9 cellular contexts compared by ENCODE assay signal in genomic region chr1:36420409-36420808, GRCh38. TPM values are rescaled to one million over a fixed set of nuclear protein-coding genes. Genes with fewer than 3 reads are reported as not detected.
DNase-seq lines count a peak whose midpoint lies in the region; ATAC-seq and TF ChIP-seq lines count a peak whose summit lies in the region.
"Had no signal": no experiment of that assay in that cellular context is flagged by ENCODE, and none has a peak within 500 bp of the region (broad histone marks: within the 10 kb centered on the region; RNA-seq: fewer than 3 reads in every experiment).

No MANE protein-coding gene starts in this region.

- intact Hi-C loops in natural killer cell (cut with micrococcal nuclease) (loop anchor here (1.0 to 2.0 kb wide), 2 partner anchors 78 to 322 kb away; no protein-coding TSS in a partner anchor), aorta (cut with DNase I) (loop anchor here (2.0 to 10.0 kb wide), 2 partner anchors 78 to 326 kb away; no protein-coding TSS in a partner anchor)

- no peaks in the 10 kb centered on the region for H3K36me3 Mint-ChIP-seq in natural killer cell treated with Interleukin-12 subunit alpha and Interleukin-12 subunit beta and Interleukin-15 and Interleukin-18, amount 100 ng/mL, for 72 hours
- no peaks in the 10 kb centered on the region for H3K36me3 Mint-ChIP-seq in natural killer cell
- H3K36me3 Mint-ChIP-seq in activated CD4-positive, alpha-beta memory T cell treated with anti-CD3 and anti-CD28 coated beads, Interleukin-2, amount 10 ng/mL, durations not matched to agents 7 days and 5 days (ENCODE audit: low read depth): no peaks in the 10 kb centered on the region

- peaks cover 12 to 13% of the 10 kb centered on the region in 2 donors for H3K4me1 Mint-ChIP-seq in natural killer cell treated with Interleukin-12 subunit alpha and Interleukin-12 subunit beta and Interleukin-15 and Interleukin-18, amount 100 ng/mL, for 72 hours (ENCODE audit: low read depth in 2 of 2)
- H3K4me1 Mint-ChIP-seq in natural killer cell: peaks cover 11 to 13% of the 10 kb centered on the region in 2 donors
- peaks cover 15% of the 10 kb centered on the region for H3K4me1 Mint-ChIP-seq in activated CD4-positive, alpha-beta memory T cell treated with anti-CD3 and anti-CD28 coated beads, Interleukin-2, amount 10 ng/mL, durations not matched to agents 7 days and 5 days

- H3K4me1 ChIP-seq in aorta (ENCODE audit: control insufficient read depth in 1 of 2, insufficient read depth in 2 of 2, low read length in 2 of 2): no peaks in the 10 kb centered on the region
- no peaks in the 10 kb centered on the region for H3K4me1 ChIP-seq in BE2C
- H3K4me1 ChIP-seq: body of pancreas had no signal

- no peaks in the 10 kb centered on the region for H3K9me3 ChIP-seq in aorta (ENCODE audit: control insufficient read depth, low read length)
- H3K9me3 ChIP-seq in BE2C: no peaks in the 10 kb centered on the region
- H3K9me3 ChIP-seq: body of pancreas had no signal

- TF ChIP-seq CTCF in natural killer cell (IDR thresholded peaks at IDR 0.05): no peak
- no peak for TF ChIP-seq CTCF in foreskin fibroblast (IDR thresholded peaks at IDR 0.05; ENCODE audit: low read depth, low read length)
- TF ChIP-seq CTCF in BE2C (IDR thresholded peaks at IDR 0.05; ENCODE audit: low read depth, low read length): no peak

- H3K36me3 ChIP-seq in aorta (ENCODE audit: control insufficient read depth in 1 of 2, insufficient read depth in 2 of 2, low read length in 1 of 2): peaks cover 0 to 3% of the 10 kb centered on the region in 2 donors
- no peaks in the 10 kb centered on the region for H3K36me3 ChIP-seq in BE2C

- H3K9me3 Mint-ChIP-seq in natural killer cell treated with Interleukin-12 subunit alpha and Interleukin-12 subunit beta and Interleukin-15 and Interleukin-18, amount 100 ng/mL, for 72 hours: no peaks in the 10 kb centered on the region
- H3K9me3 Mint-ChIP-seq in natural killer cell: no peaks in the 10 kb centered on the region
- H3K9me3 Mint-ChIP-seq in activated CD4-positive, alpha-beta memory T cell treated with anti-CD3 and anti-CD28 coated beads, Interleukin-2, amount 10 ng/mL, durations not matched to agents 7 days and 5 days: no peaks in the 10 kb centered on the region

- H3K27me3 ChIP-seq in aorta (ENCODE audit: control insufficient read depth in 1 of 2, insufficient read depth in 2 of 2, low read length in 1 of 2): no peaks in the 10 kb centered on the region
- H3K27me3 ChIP-seq in BE2C: no peaks in the 10 kb centered on the region
- H3K27me3 ChIP-seq: body of pancreas had no signal

- H3K27ac ChIP-seq in aorta (ENCODE audit: low read depth in 1 of 2, low read length in 2 of 2): no peak overlapping the region
- H3K27ac ChIP-seq: body of pancreas had no signal

- H3K4me3 ChIP-seq in foreskin fibroblast (ENCODE audit: low read depth in 1 of 2, low read length in 2 of 2) (peak overlapping the region in 1 of 2 donors; percentile 10), aorta (ENCODE audit: low read length in 2 of 2) (no peak overlapping the region), BE2C (ENCODE audit: low read depth, low read length) (no peak overlapping the region)
- H3K4me3 ChIP-seq: body of pancreas had no signal

- H3K4me3 Mint-ChIP-seq in natural killer cell treated with Interleukin-12 subunit alpha and Interleukin-12 subunit beta and Interleukin-15 and Interleukin-18, amount 100 ng/mL, for 72 hours: no peak overlapping the region
- no peak overlapping the region for H3K4me3 Mint-ChIP-seq in natural killer cell
- no peak overlapping the region for H3K4me3 Mint-ChIP-seq in activated CD4-positive, alpha-beta memory T cell treated with anti-CD3 and anti-CD28 coated beads, Interleukin-2, amount 10 ng/mL, durations not matched to agents 7 days and 5 days

- peak overlapping the region; percentile 19 to 84 for H3K27ac Mint-ChIP-seq in natural killer cell treated with Interleukin-12 subunit alpha and Interleukin-12 subunit beta and Interleukin-15 and Interleukin-18, amount 100 ng/mL, for 72 hours
- no peak overlapping the region for H3K27ac Mint-ChIP-seq in natural killer cell
- peak overlapping the region; percentile 73 for H3K27ac Mint-ChIP-seq in activated CD4-positive, alpha-beta memory T cell treated with anti-CD3 and anti-CD28 coated beads, Interleukin-2, amount 10 ng/mL, durations not matched to agents 7 days and 5 days

- ATAC-seq in natural killer cell treated with Interleukin-12 subunit alpha and Interleukin-12 subunit beta and Interleukin-15 and Interleukin-18, amount 100 ng/mL, for 72 hours: no peak
- no peak for ATAC-seq in natural killer cell
- peak; percentile 67 for ATAC-seq in aorta (ENCODE audit: low FRiP score)
- no peak for ATAC-seq in GM18520 (IDR thresholded peaks at IDR 0.05; ENCODE audit: unreplicated experiment)

- no peak for DNase-seq in natural killer cell treated with Interleukin-12 subunit alpha and Interleukin-12 subunit beta and Interleukin-15 and Interleukin-18, amount 100 ng/mL, for 72 hours (ENCODE audit: low spot score)
- DNase-seq in natural killer cell (no peak), foreskin fibroblast (peak; percentile 14 to 21), aorta (no peak), BE2C (no peak), islet precursor cell (no peak)
- no peak for DNase-seq in activated CD4-positive, alpha-beta memory T cell treated with anti-CD3 and anti-CD28 coated beads, Interleukin-2, amount 10 ng/mL, durations not matched to agents 7 days and 5 days

- H3K27me3 Mint-ChIP-seq in natural killer cell treated with Interleukin-12 subunit alpha and Interleukin-12 subunit beta and Interleukin-15 and Interleukin-18, amount 100 ng/mL, for 72 hours: no peaks in the 10 kb centered on the region
- no peaks in the 10 kb centered on the region for H3K27me3 Mint-ChIP-seq in natural killer cell (ENCODE audit: low read depth in 2 of 2)
- H3K27me3 Mint-ChIP-seq in activated CD4-positive, alpha-beta memory T cell treated with anti-CD3 and anti-CD28 coated beads, Interleukin-2, amount 10 ng/mL, durations not matched to agents 7 days and 5 days: no peaks in the 10 kb centered on the region

- CTCF ChIA-PET in activated CD4-positive, alpha-beta memory T cell treated with anti-CD3 and anti-CD28 coated beads, Interleukin-2, amount 10 ng/mL, durations not matched to agents 7 days and 5 days (lab: Charles Lee): interaction anchor here (0.7 to 4.9 kb wide), 13 partner anchors 9 to 271 kb away, joined by 3 to 31 read pairs (median 5); partner anchors contain the start of genes MRPS15, SH3D21, THRAP3 and TRAPPC3

- POLR2A ChIA-PET in activated CD4-positive, alpha-beta memory T cell treated with anti-CD3 and anti-CD28 coated beads, Interleukin-2, amount 10 ng/mL, durations not matched to agents 7 days and 5 days (lab: Charles Lee): interaction anchor here (0.6 to 1.9 kb wide), 3 partner anchors 34 to 98 kb away, joined by 3 to 9 read pairs (median 3); no protein-coding TSS in a partner anchor

- 20 to 29% methylated on average over 5 of the region's 5 CpGs for WGBS in aorta, 2 donors

RNA-seq across cellular contexts. Expression of gene LSM10, which starts 22.7 kb away (rescaled TPM):
- 10 to 100 TPM; 56.6 to 58.1 TPM for total RNA-seq in natural killer cell treated with Interleukin-12 subunit alpha and Interleukin-12 subunit beta and Interleukin-15 and Interleukin-18, amount 100 ng/mL, for 72 hours
- total RNA-seq in natural killer cell (10 to 100 TPM; 25.2 to 30.4 (median 26.6) TPM), aorta (10 to 100 TPM; 30.1 TPM)
- 10 to 100 TPM; 41.4 TPM for total RNA-seq in activated CD4-positive, alpha-beta memory T cell treated with anti-CD3 and anti-CD28 coated beads, Interleukin-2, amount 10 ng/mL, durations not matched to agents 7 days and 5 days
- 10 to 100 TPM; 39.6 to 57.7 TPM for polyA plus RNA-seq in aorta
- polyA plus RNA-seq in BE2C (2012; ENCODE audit: insufficient read depth, insufficient read length, low read depth): 119 TPM

RNA-seq across cellular contexts. Expression of gene OSCP1, which starts 29.8 kb away (rescaled TPM):
- total RNA-seq in natural killer cell treated with Interleukin-12 subunit alpha and Interleukin-12 subunit beta and Interleukin-15 and Interleukin-18, amount 100 ng/mL, for 72 hours: 1 to 10 TPM in 1 of 2 donors, under 1 TPM in 1; 0.59 to 1.2 TPM
- total RNA-seq in natural killer cell (1 to 10 TPM in 1 of 3 donors, not detected in 2; 2.3 TPM), aorta (1 to 10 TPM; 4.2 to 8.6 TPM)
- 1 to 10 TPM; 1.3 to 1.7 TPM for total RNA-seq in activated CD4-positive, alpha-beta memory T cell treated with anti-CD3 and anti-CD28 coated beads, Interleukin-2, amount 10 ng/mL, durations not matched to agents 7 days and 5 days
- 1 to 10 TPM; 6.4 to 7.0 TPM for polyA plus RNA-seq in aorta
- polyA plus RNA-seq in BE2C (2012; ENCODE audit: insufficient read depth, insufficient read length, low read depth): 1.4 TPM

RNA-seq across cellular contexts. Expression of gene STK40, which starts 34.7 kb away (rescaled TPM):
- total RNA-seq in natural killer cell treated with Interleukin-12 subunit alpha and Interleukin-12 subunit beta and Interleukin-15 and Interleukin-18, amount 100 ng/mL, for 72 hours: 10 to 100 TPM; 58.2 to 76.1 TPM
- 10 to 100 TPM; 55.9 to 65.3 (median 59.8) TPM for total RNA-seq in natural killer cell
- total RNA-seq in activated CD4-positive, alpha-beta memory T cell treated with anti-CD3 and anti-CD28 coated beads, Interleukin-2, amount 10 ng/mL, durations not matched to agents 7 days and 5 days: 10 to 100 TPM; 75.2 to 76.8 TPM
- total RNA-seq in aorta: 10 to 100 TPM; 63.9 to 95.7 TPM
- 10 to 100 TPM; 33.2 to 35.4 TPM for polyA plus RNA-seq in aorta
- polyA plus RNA-seq in BE2C (2012; ENCODE audit: insufficient read depth, insufficient read length, low read depth): 49.4 TPM

RNA-seq across cellular contexts. Expression of gene MRPS15, which starts 43.8 kb away (rescaled TPM):
- 100 to 1,000 TPM in 1 of 2 donors, 10 to 100 TPM in 1; 78.8 to 109 TPM for total RNA-seq in natural killer cell treated with Interleukin-12 subunit alpha and Interleukin-12 subunit beta and Interleukin-15 and Interleukin-18, amount 100 ng/mL, for 72 hours
- total RNA-seq in natural killer cell: 10 to 100 TPM; 28.2 to 38.2 (median 32.0) TPM
- 10 to 100 TPM; 92.3 to 99.9 TPM for total RNA-seq in activated CD4-positive, alpha-beta memory T cell treated with anti-CD3 and anti-CD28 coated beads, Interleukin-2, amount 10 ng/mL, durations not matched to agents 7 days and 5 days
- total RNA-seq in aorta: 10 to 100 TPM; 34.7 to 37.0 TPM
- 10 to 100 TPM; 78.7 to 81.3 TPM for polyA plus RNA-seq in aorta
- polyA plus RNA-seq in BE2C (2012; ENCODE audit: insufficient read depth, insufficient read length, low read depth): 50.9 TPM

Comparison
In these comparisons a context has a peak if more than half of its experiments do, and no peak if none do; other contexts are left out.
1. H3K27ac Mint-ChIP-seq: peak in natural killer cell treated with Interleukin-12 subunit alpha and Interleukin-12 subunit beta and Interleukin-15 and Interleukin-18, amount 100 ng/mL, for 72 hours (2 of 2) and activated CD4-positive, alpha-beta memory T cell treated with anti-CD3 and anti-CD28 coated beads, Interleukin-2, amount 10 ng/mL, durations not matched to agents 7 days and 5 days (single experiment); none in natural killer cell (0 of 2).
2. DNase-seq: peak in foreskin fibroblast (2 of 2); none in natural killer cell treated with Interleukin-12 subunit alpha and Interleukin-12 subunit beta and Interleukin-15 and Interleukin-18, amount 100 ng/mL, for 72 hours (single experiment), natural killer cell (single experiment), activated CD4-positive, alpha-beta memory T cell treated with anti-CD3 and anti-CD28 coated beads, Interleukin-2, amount 10 ng/mL, durations not matched to agents 7 days and 5 days (single experiment), aorta (0 of 2), BE2C (single experiment) and islet precursor cell (single experiment).